ENCODE assay signal across 1 cellular context in the genomic region with DNA sequence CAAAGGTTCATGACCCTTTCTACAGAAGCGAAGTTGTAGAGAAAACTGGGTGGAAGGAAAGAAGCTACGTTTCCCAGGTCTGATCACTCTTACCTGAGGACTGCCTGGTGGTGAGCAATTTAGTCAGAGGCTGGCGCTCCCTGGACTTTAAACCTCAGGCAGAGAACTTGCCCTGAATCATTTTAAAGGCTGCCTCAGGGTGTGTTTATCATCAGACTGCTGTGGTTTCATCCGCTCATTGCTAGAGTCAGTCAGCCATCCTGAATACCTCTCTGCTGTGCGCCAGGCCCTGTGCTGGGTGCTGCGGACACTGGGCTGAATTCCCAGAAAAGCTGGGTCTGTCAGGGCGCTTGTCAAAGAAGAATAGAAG.
TF ChIP-seq lines count a peak whose summit lies in the region.

No MANE protein-coding gene starts in this region.

TF ChIP-seq in H1, 55 proteins besides CTCF, POLR2A, EP300 and RAD21:
- TF ChIP-seq, protein P1, sequence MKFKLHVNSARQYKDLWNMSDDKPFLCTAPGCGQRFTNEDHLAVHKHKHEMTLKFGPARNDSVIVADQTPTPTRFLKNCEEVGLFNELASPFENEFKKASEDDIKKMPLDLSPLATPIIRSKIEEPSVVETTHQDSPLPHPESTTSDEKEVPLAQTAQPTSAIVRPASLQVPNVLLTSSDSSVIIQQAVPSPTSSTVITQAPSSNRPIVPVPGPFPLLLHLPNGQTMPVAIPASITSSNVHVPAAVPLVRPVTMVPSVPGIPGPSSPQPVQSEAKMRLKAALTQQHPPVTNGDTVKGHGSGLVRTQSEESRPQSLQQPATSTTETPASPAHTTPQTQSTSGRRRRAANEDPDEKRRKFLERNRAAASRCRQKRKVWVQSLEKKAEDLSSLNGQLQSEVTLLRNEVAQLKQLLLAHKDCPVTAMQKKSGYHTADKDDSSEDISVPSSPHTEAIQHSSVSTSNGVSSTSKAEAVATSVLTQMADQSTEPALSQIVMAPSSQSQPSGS (IDR thresholded peaks at IDR 0.05; ENCODE audit: low read length), result no peak
- TF ChIP-seq MAFK (IDR thresholded peaks at IDR 0.05; ENCODE audit: low read depth, low read length), result no peak
